1 cellular context compared by ENCODE assay signal in genomic region chr3:97764186-97765055, GRCh38.
TF ChIP-seq lines count a peak whose summit lies in the region.

Gene ARL6, plus strand, starts transcription at chr3:97764758. Its CDS starts 3,350 bp downstream, at chr3:97768108.

TF ChIP-seq in HepG2, 621 proteins besides CTCF, POLR2A, EP300 and RAD21 (continued from another document and continues in another):
- TF ChIP-seq ZNF609 (CRISPR knock-in tag; IDR thresholded peaks at IDR 0.05; ENCODE audit: borderline replicate concordance) (no peak), ZNF256 (CRISPR knock-in tag; conservative IDR thresholded peaks at IDR 0.05) (peak; percentile 65; the same call in 1 of the 2 replicates), ZNF775 (CRISPR knock-in tag; IDR thresholded peaks at IDR 0.05; ENCODE audit: borderline replicate concordance) (no peak), RFXAP (CRISPR knock-in tag; IDR thresholded peaks at IDR 0.05; ENCODE audit: borderline replicate concordance) (peak; percentile 61; the same call in 1 of the 2 replicates), ATF6 (CRISPR knock-in tag; conservative IDR thresholded peaks at IDR 0.05) (no peak), MIER3 (CRISPR knock-in tag; IDR thresholded peaks at IDR 0.05; ENCODE audit: borderline replicate concordance) (no peak), PRDM10 (CRISPR knock-in tag; IDR thresholded peaks at IDR 0.05; ENCODE audit: low read depth) (no peak), ZNF737 (CRISPR knock-in tag; IDR thresholded peaks at IDR 0.05; ENCODE audit: borderline replicate concordance) (peak; percentile 88; the same call in 1 of the 2 replicates), ZNF280B (CRISPR knock-in tag; IDR thresholded peaks at IDR 0.05; ENCODE audit: borderline replicate concordance) (0 out of 2 replicates have a peak, but pooled peaks have one; percentile 59), NFRKB (IDR thresholded peaks at IDR 0.05) (no peak), ZNF784 (CRISPR knock-in tag; IDR thresholded peaks at IDR 0.05; ENCODE audit: borderline replicate concordance) (peak; percentile 56; the same call in 1 of the 2 replicates), PPARG (CRISPR knock-in tag; conservative IDR thresholded peaks at IDR 0.05) (0 out of 2 replicates have a peak, but pooled peaks have one; percentile 20), HOMEZ (CRISPR knock-in tag; IDR thresholded peaks at IDR 0.05; ENCODE audit: low read depth) (0 out of 2 replicates have a peak, but pooled peaks have one; percentile 57), ZNF282 (IDR thresholded peaks at IDR 0.05; ENCODE audit: partially characterized antibody) (no peak), ZNF317 (CRISPR knock-in tag; IDR thresholded peaks at IDR 0.05) (peak; percentile 71; the same call in 1 of the 2 replicates), SMAD9 (CRISPR knock-in tag; IDR thresholded peaks at IDR 0.05) (no peak), BCLAF1 (IDR thresholded peaks at IDR 0.05) (no peak), REL (CRISPR knock-in tag; conservative IDR thresholded peaks at IDR 0.05) (no peak), ZBTB14 (CRISPR knock-in tag; IDR thresholded peaks at IDR 0.05) (no peak), ZNF343 (CRISPR knock-in tag; IDR thresholded peaks at IDR 0.05) (no peak), ZNF296 (CRISPR knock-in tag; conservative IDR thresholded peaks at IDR 0.05) (0 out of 2 replicates have a peak, but pooled peaks have one; percentile 68), KLF12 (CRISPR knock-in tag; IDR thresholded peaks at IDR 0.05; ENCODE audit: borderline replicate concordance) (peak; percentile 60; the same call in 1 of the 2 replicates), NFE2L2 (IDR thresholded peaks at IDR 0.05; ENCODE audit: low read length) (no peak), SCMH1 (CRISPR knock-in tag; IDR thresholded peaks at IDR 0.05; ENCODE audit: borderline replicate concordance) (no peak), POLR2G (IDR thresholded peaks at IDR 0.05; ENCODE audit: low read depth, low read length) (peak; percentile 81), KLF11 (CRISPR knock-in tag; IDR thresholded peaks at IDR 0.05) (no peak), ZNF569 (CRISPR knock-in tag; IDR thresholded peaks at IDR 0.05; ENCODE audit: borderline replicate concordance) (no peak), GATA4 (IDR thresholded peaks at IDR 0.05; ENCODE audit: borderline replicate concordance, low read depth) (no peak), KLF16 (CRISPR knock-in tag; IDR thresholded peaks at IDR 0.05) (peak in 1 of 2 experiments; percentile 66; a peak in 2 of 4 replicates), ARID2 (CRISPR knock-in tag; IDR thresholded peaks at IDR 0.05; ENCODE audit: borderline replicate concordance) (no peak), ZNF180 (CRISPR knock-in tag; IDR thresholded peaks at IDR 0.05; ENCODE audit: borderline replicate concordance, low read depth) (no peak), ZNF644 (CRISPR knock-in tag; IDR thresholded peaks at IDR 0.05; ENCODE audit: low read depth) (0 out of 2 replicates have a peak, but pooled peaks have one; percentile 35), ZNF776 (CRISPR knock-in tag; IDR thresholded peaks at IDR 0.05) (peak; percentile 75; the same call in 1 of the 2 replicates), MEIS2 (CRISPR knock-in tag; IDR thresholded peaks at IDR 0.05) (0 out of 2 replicates have a peak, but pooled peaks have one; percentile 62), ZNF672 (CRISPR knock-in tag; IDR thresholded peaks at IDR 0.05) (no peak), GLI4 (CRISPR knock-in tag; IDR thresholded peaks at IDR 0.05; ENCODE audit: borderline replicate concordance) (0 out of 2 replicates have a peak, but pooled peaks have one; percentile 32), ZNF556 (CRISPR knock-in tag; IDR thresholded peaks at IDR 0.05; ENCODE audit: borderline replicate concordance) (0 out of 2 replicates have a peak, but pooled peaks have one; percentile 15), ARID3A (IDR thresholded peaks at IDR 0.05; ENCODE audit: low read depth, low read length) (no peak)
